Comparison of ENCODE assay signal across 8 cellular contexts in the genomic region with DNA sequence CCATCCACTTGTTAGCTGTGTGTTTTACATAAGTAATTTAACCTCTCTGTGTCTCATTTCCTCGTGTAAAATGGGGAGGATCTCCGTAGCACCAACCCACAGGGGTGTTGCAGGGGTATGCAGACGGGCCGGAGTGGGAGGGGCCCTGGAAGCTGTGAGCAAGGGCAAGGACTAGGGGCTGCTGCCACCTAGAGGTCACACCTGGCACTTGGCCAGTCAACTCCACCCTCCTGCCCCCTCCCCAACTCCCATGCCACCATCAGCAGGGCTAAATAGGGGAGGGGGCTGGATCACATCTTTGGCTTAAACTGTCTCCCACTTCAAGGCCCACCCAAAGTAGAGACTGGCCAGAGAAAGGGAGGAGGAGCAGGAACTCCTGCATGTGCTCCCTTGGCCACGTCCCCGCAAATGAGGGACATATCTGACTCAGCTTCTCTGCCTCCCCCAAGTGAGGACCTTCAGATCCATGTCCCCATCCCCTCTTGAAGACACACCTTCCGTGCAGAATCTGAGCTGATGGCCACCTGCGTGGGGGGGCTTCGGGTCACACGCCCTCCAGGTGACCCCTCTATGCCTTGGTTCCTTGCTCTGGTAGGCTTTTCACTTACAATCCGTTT. TPM values are rescaled to one million over a fixed set of nuclear protein-coding genes. Genes with fewer than 3 reads are reported as not detected.
DNase-seq lines count a peak whose midpoint lies in the region; ATAC-seq and TF ChIP-seq lines count a peak whose summit lies in the region.

No MANE protein-coding gene starts in this region.

- no peaks in the 10 kb centered on the region for H3K36me3 Mint-ChIP-seq in activated T-cell treated with anti-CD3 and anti-CD28 coated beads, Interleukin-2, amount 50 U/mL, for 72 hours (ENCODE audit: insufficient read depth in 2 of 2)

- peak; percentile 92 to 93 for ATAC-seq in activated T-cell treated with anti-CD3 and anti-CD28 coated beads, Interleukin-2, amount 50 U/mL, for 72 hours (replicated peaks in 1 of 2)
- no peak for ATAC-seq in thoracic aorta (ENCODE audit: insufficient number of reproducible peaks, low FRiP score, low read depth)

- no peak overlapping the region for H3K4me3 Mint-ChIP-seq in activated T-cell treated with anti-CD3 and anti-CD28 coated beads, Interleukin-2, amount 50 U/mL, for 72 hours

- TF ChIP-seq CTCF in GM06990 (IDR thresholded peaks at IDR 0.05; ENCODE audit: insufficient read depth, low read length, poor library complexity, severe bottlenecking) (peak; percentile 96), HL-60 (IDR thresholded peaks at IDR 0.05; ENCODE audit: insufficient read depth, low read length) (peak; percentile 91), Peyer's patch (IDR thresholded peaks at IDR 0.05) (peak; percentile 37 to 84 (median 72)), thoracic aorta (IDR thresholded peaks at IDR 0.05) (peak; percentile 49)

- no peak overlapping the region for H3K27ac Mint-ChIP-seq in activated T-cell treated with anti-CD3 and anti-CD28 coated beads, Interleukin-2, amount 50 U/mL, for 72 hours

- H3K4me3 ChIP-seq in GM06990 (replicated peaks; ENCODE audit: low read depth, low read length) (no peak overlapping the region), HL-60 (replicated peaks; ENCODE audit: insufficient read depth, low read length) (no peak overlapping the region), Peyer's patch (peak overlapping the region in 1 of 4 donors; percentile 55), thoracic aorta (peak overlapping the region; percentile 67)

- TF ChIP-seq POLR2A in Peyer's patch (IDR thresholded peaks at IDR 0.05) = no peak

- H3K27ac ChIP-seq in HL-60 (replicated peaks) = no peak overlapping the region
- peak overlapping the region in 3 of 4 donors; percentile 31 to 92 (median 71) for H3K27ac ChIP-seq in Peyer's patch
- H3K27ac ChIP-seq in thoracic aorta = peak overlapping the region; percentile 93 to 99

- peaks cover 14% of the 10 kb centered on the region for H3K4me1 Mint-ChIP-seq in activated T-cell treated with anti-CD3 and anti-CD28 coated beads, Interleukin-2, amount 50 U/mL, for 72 hours (ENCODE audit: low read depth)

- no peaks in the 10 kb centered on the region for H3K27me3 Mint-ChIP-seq in activated T-cell treated with anti-CD3 and anti-CD28 coated beads, Interleukin-2, amount 50 U/mL, for 72 hours (ENCODE audit: low read depth)

- H3K36me3 ChIP-seq in GM06990 (ENCODE audit: control insufficient read depth, insufficient read depth, low read length) (no peaks in the 10 kb centered on the region), Peyer's patch (peaks cover 0 to 14% (median 0%) of the 10 kb centered on the region in 3 donors), thoracic aorta (no peaks in the 10 kb centered on the region)

- H3K27me3 ChIP-seq in GM06990 (replicated peaks; ENCODE audit: control insufficient read depth, insufficient read depth, low read length) (no peaks in the 10 kb centered on the region), HL-60 (ENCODE audit: insufficient read depth, poor library complexity, severe bottlenecking) (no peaks in the 10 kb centered on the region), Peyer's patch (no peaks in the 10 kb centered on the region), thoracic aorta (replicated peaks; ENCODE audit: insufficient read depth) (no peaks in the 10 kb centered on the region)

- DNase-seq in GM06990 (ENCODE audit: extremely low read depth, insufficient read length) = peak; percentile 48
- peak in 1 of 2 experiments; percentile 84 for DNase-seq in HL-60 (ENCODE audit: low read depth in 1 of 2, low spot score in 1 of 2)
- peak; percentile 81 to 90 (median 81) for DNase-seq in Peyer's patch
- peak; percentile 84 to 88 for DNase-seq in activated T-cell treated with anti-CD3 and anti-CD28 coated beads, Interleukin-2, amount 50 U/mL, for 72 hours
- peak; percentile 43 for DNase-seq in fibroblast of gingiva (ENCODE audit: low read depth)
- peak in 45 of 56 donors; percentile 13 to 77 (median 38) for DNase-seq in nucleus accumbens (lab: John Stamatoyannopoulos, UW)
- DNase-seq in thoracic aorta (ENCODE audit: low spot score) = peak; percentile 61
- DNase-seq in NCI-H446 treated with DMSO at 0.1 percent for 48 hours (lab: John Stamatoyannopoulos, UW) = no peak

- no peaks in the 10 kb centered on the region for H3K9me3 ChIP-seq in Peyer's patch
- no peaks in the 10 kb centered on the region for H3K9me3 ChIP-seq in thoracic aorta

- H3K4me1 ChIP-seq in Peyer's patch (peaks cover 4 to 91% (median 12%) of the 10 kb centered on the region in 4 donors), thoracic aorta (ENCODE audit: control insufficient read depth in 1 of 2, low read depth in 2 of 2) (peaks cover 78 to 98% of the 10 kb centered on the region in 2 donors)

- no peaks in the 10 kb centered on the region for H3K9me3 Mint-ChIP-seq in activated T-cell treated with anti-CD3 and anti-CD28 coated beads, Interleukin-2, amount 50 U/mL, for 72 hours

RNA-seq across cellular contexts. Expression of gene CCDC9B, which starts 2.6 kb away (rescaled TPM):
- total RNA-seq in Peyer's patch (10 to 100 TPM; 14.4 to 55.6 (median 37.7) TPM), thoracic aorta (10 to 100 TPM; 30.1 to 57.1 TPM)
- total RNA-seq in activated T-cell treated with anti-CD3 and anti-CD28 coated beads, Interleukin-2, amount 50 U/mL, for 72 hours = 1 to 10 TPM; 1.0 to 1.6 TPM

RNA-seq across cellular contexts. Expression of gene PHGR1, which starts 12.7 kb away (rescaled TPM):
- 1,000 to 10,000 TPM in 3 of 4 donors, 100 to 1,000 TPM in 1; 519 to 6,265 (median 3,022) TPM for total RNA-seq in Peyer's patch
- not detected for total RNA-seq in activated T-cell treated with anti-CD3 and anti-CD28 coated beads, Interleukin-2, amount 50 U/mL, for 72 hours
- total RNA-seq in thoracic aorta = not detected

RNA-seq across cellular contexts. Expression of gene INAFM2, which starts 14.7 kb away (rescaled TPM):
- 10 to 100 TPM in 1 of 4 donors, 1 to 10 TPM in 3; 6.2 to 10.7 (median 8.9) TPM for total RNA-seq in Peyer's patch
- total RNA-seq in activated T-cell treated with anti-CD3 and anti-CD28 coated beads, Interleukin-2, amount 50 U/mL, for 72 hours = 10 to 100 TPM in 1 of 2 donors, 1 to 10 TPM in 1; 7.1 to 10.2 TPM
- 10 to 100 TPM; 63.8 to 79.2 TPM for total RNA-seq in thoracic aorta

RNA-seq across cellular contexts. Expression of gene DISP2, which starts 19.9 kb away (rescaled TPM):
- total RNA-seq in Peyer's patch (10 to 100 TPM in 1 of 4 donors, 1 to 10 TPM in 3; 1.7 to 27.5 (median 7.4) TPM), thoracic aorta (under 1 TPM; 0.21 to 0.54 TPM)
- total RNA-seq in activated T-cell treated with anti-CD3 and anti-CD28 coated beads, Interleukin-2, amount 50 U/mL, for 72 hours = under 1 TPM; 0.19 to 0.34 TPM

RNA-seq across cellular contexts. Expression of gene PLCB2, which starts 30.4 kb away (rescaled TPM):
- total RNA-seq in Peyer's patch (100 to 1,000 TPM in 1 of 4 donors, 10 to 100 TPM in 3; 12.3 to 101 (median 15.7) TPM), thoracic aorta (10 to 100 TPM; 17.7 to 32.4 TPM)
- 10 to 100 TPM; 90.4 to 91.8 TPM for total RNA-seq in activated T-cell treated with anti-CD3 and anti-CD28 coated beads, Interleukin-2, amount 50 U/mL, for 72 hours

Comparison
In these comparisons a context has a peak if more than half of its experiments do, and no peak if none do; other contexts are left out.
1. RNA of gene CCDC9B, which starts 2.6 kb away (total RNA-seq): 30.1 to 57.1 TPM in thoracic aorta and 14.4 to 55.6 TPM in Peyer's patch; 1.0 to 1.6 TPM in activated T-cell treated with anti-CD3 and anti-CD28 coated beads, Interleukin-2, amount 50 U/mL, for 72 hours; every median in the first group is over 4 times any median in the second.
2. RNA of gene PHGR1, which starts 12.7 kb away (total RNA-seq): 519 to 6,265 TPM in Peyer's patch; not detected in thoracic aorta and not detected in activated T-cell treated with anti-CD3 and anti-CD28 coated beads, Interleukin-2, amount 50 U/mL, for 72 hours; every median in the first group is over 100 times any median in the second.
3. RNA of gene INAFM2, which starts 14.7 kb away (total RNA-seq): 63.8 to 79.2 TPM in thoracic aorta; 7.1 to 10.2 TPM in activated T-cell treated with anti-CD3 and anti-CD28 coated beads, Interleukin-2, amount 50 U/mL, for 72 hours and 6.2 to 10.7 TPM in Peyer's patch; every median in the first group is over 4 times any median in the second.
4. Peak in every context shown above with its lines, with median percentiles within 50 percentile points of each other: CTCF ChIP-seq.